In the genomic region with DNA sequence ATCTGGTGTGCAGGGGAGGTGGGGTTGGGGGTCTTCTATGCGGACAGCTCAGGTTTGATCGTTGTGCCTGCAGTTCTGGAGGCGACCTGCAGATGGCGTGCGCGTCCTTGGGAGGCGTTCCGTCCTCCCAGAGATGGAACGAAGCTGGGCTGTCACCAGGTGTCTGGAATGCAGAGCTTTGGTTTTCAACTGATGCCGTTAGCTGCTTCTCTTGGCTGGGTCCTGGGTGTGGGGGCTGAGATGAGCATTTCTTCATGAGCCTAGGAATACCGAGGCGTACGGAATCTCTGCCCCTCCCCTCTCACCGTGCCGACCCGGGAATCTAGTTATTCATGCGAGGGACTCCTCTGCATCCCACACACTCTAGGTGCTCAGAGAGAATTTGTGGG, we compare ENCODE assay signal across 7 cellular contexts.
A peak's percentile ranks its signal among the peaks of the same experiment; 100 is the strongest.
DNase-seq lines count a peak whose midpoint lies in the region; ATAC-seq and TF ChIP-seq lines count a peak whose summit lies in the region.

No MANE protein-coding gene starts in this region.

- H3K27me3 ChIP-seq in breast epithelium, result no peaks in the 10 kb centered on the region

- TF ChIP-seq POLR2A in breast epithelium (IDR thresholded peaks at IDR 0.05), result no peak

- H3K4me1 ChIP-seq in breast epithelium, result no peaks in the 10 kb centered on the region

- TF ChIP-seq CTCF in GM12874 (IDR thresholded peaks at IDR 0.05; ENCODE audit: insufficient read depth, low read depth, low read length) (peak; percentile 99), WI38 (IDR thresholded peaks at IDR 0.05; ENCODE audit: low read depth, low read length) (peak; percentile 98), breast epithelium (IDR thresholded peaks at IDR 0.05) (peak; percentile 89 to 93 (median 91))

- no peak for ATAC-seq in GM18868 (IDR thresholded peaks at IDR 0.05; ENCODE audit: unreplicated experiment)

- H3K36me3 ChIP-seq in breast epithelium, result no peaks in the 10 kb centered on the region

- DNase-seq in NCI-H128 (lab: John Stamatoyannopoulos, UW; ENCODE audit: unreplicated experiment) (peak; percentile 24), breast epithelium (ENCODE audit: low spot score in 2 of 2) (peak; percentile 35 to 74), iris pigment epithelial cell (ENCODE audit: low read depth) (peak; percentile 33)
- DNase-seq in stimulated activated CD4-positive, alpha-beta T cell treated with anti-CD3 and anti-CD28 coated beads, Interleukin-15, amount 100 ng/mL, for 48 hours (ENCODE audit: low read depth in 2 of 2), result peak; percentile 39 to 60

- intact Hi-C loops in breast epithelium (cut with DNase I; ENCODE audit: low total_unique reads), result loop anchor here (10.0 kb wide), 1 partner anchor 379 kb away; no protein-coding TSS in a partner anchor

- H3K27ac ChIP-seq in breast epithelium, result no peak overlapping the region

- no peaks in the 10 kb centered on the region for H3K9me3 ChIP-seq in breast epithelium

- H3K4me3 ChIP-seq in WI38 (ENCODE audit: low read depth, low read length), result no peak overlapping the region
- H3K4me3 ChIP-seq in breast epithelium, result no peak overlapping the region
